Comparison of ENCODE assay signal across 7 cellular contexts in the genomic region with DNA sequence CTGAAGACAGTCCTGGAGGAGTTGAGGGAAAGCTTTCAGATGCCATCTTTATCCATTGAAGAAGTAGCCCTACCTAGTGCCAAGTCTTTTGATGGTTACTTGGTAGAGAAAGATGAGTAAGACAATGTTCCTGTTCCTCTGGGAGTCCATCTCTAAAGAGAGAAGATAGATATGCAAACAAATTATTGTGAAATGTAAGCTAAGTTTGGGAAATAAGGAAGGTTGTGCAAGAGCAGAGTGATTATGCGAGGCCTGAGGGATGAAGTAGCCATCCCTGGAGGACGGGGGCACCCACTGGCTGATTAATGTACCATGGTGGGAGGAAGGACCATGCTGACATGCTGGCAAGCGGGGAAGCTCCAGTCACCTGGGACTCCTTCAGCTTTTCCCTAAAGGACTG. TPM values are rescaled to one million over a fixed set of nuclear protein-coding genes. Genes with fewer than 3 reads are reported as not detected.
A peak's percentile ranks its signal among the peaks of the same experiment; 100 is the strongest.
DNase-seq lines count a peak whose midpoint lies in the region; ATAC-seq, FAIRE-seq and TF ChIP-seq lines count a peak whose summit lies in the region.

No MANE protein-coding gene starts in this region.

- CTCF ChIA-PET in HepG2 (lab: Yijun Ruan, JAX; ENCODE audit: low intra/inter-chr PET ratio, low total read pairs) = no interaction called here

- peak overlapping the region; percentile 72 for H3K27ac ChIP-seq in caudate nucleus (ENCODE audit: low read depth, low read length)
- no peak overlapping the region for H3K27ac ChIP-seq in HepG2 (ENCODE audit: extremely low read length, insufficient read depth, low read length)
- H3K27ac ChIP-seq in upper lobe of right lung = peak overlapping the region; percentile 47

- 72% methylated on average over 3 of the region's 3 CpGs for WGBS in HepG2 (ENCODE audit: low lambda C conversion rate)

- TF ChIP-seq RAD21 in HepG2 (CRISPR knock-in tag; IDR thresholded peaks at IDR 0.05) = no peak

- DNase-seq in NB4 (ENCODE audit: low read depth) (peak; percentile 64), caudate nucleus (lab: John Stamatoyannopoulos, UW) (no peak), HepG2 (ENCODE audit: low spot score) (peak; percentile 10), upper lobe of right lung (no peak)

- H3K4me3 ChIP-seq in NB4 (ENCODE audit: low read depth, low read length) (no peak overlapping the region), HepG2 (replicated peaks in 1 of 3; ENCODE audit: insufficient read depth in 1 of 3, low read depth in 2 of 3, low read length in 3 of 3) (no peak overlapping the region), upper lobe of right lung (no peak overlapping the region)

- no peak for TF ChIP-seq EP300 in HepG2 (IDR thresholded peaks at IDR 0.05; ENCODE audit: low read depth in 2 of 2, low read length in 2 of 2)
- TF ChIP-seq EP300 in HepG2 (CRISPR knock-in tag; IDR thresholded peaks at IDR 0.05; ENCODE audit: borderline replicate concordance) = no peak

- H3K27me3 ChIP-seq in HepG2 (ENCODE audit: control insufficient read depth in 1 of 2, insufficient read depth in 2 of 2, low read length in 2 of 2) (no peaks in the 10 kb centered on the region), upper lobe of right lung (no peaks in the 10 kb centered on the region)

- ATAC-seq in HepG2 = no peak
- ATAC-seq in upper lobe of right lung = peak; percentile 77
- ATAC-seq in HG03521 (IDR thresholded peaks at IDR 0.05; ENCODE audit: unreplicated experiment) = no peak
- ATAC-seq in GM19395 (IDR thresholded peaks at IDR 0.05; ENCODE audit: unreplicated experiment) = no peak
- no peak for ATAC-seq in GM19328 (IDR thresholded peaks at IDR 0.05; ENCODE audit: unreplicated experiment)

- H3K9ac ChIP-seq in HepG2 (ENCODE audit: insufficient read depth, low read depth, low read length) = no peak overlapping the region

- in situ Hi-C loops in HepG2 (cut with HindIII; ENCODE audit: extremely low pct_ligation_motif_present, low pct_unique_long_range_greater_than_20kb) = no loop called here

- H3K4me1 ChIP-seq in HepG2 (ENCODE audit: insufficient read depth, low read length) (no peaks in the 10 kb centered on the region), upper lobe of right lung (peaks cover 4% of the 10 kb centered on the region)

- no peaks in the 10 kb centered on the region for H3K79me2 ChIP-seq in HepG2 (ENCODE audit: insufficient read depth, low read length)

- intact Hi-C loops in HepG2 (cut with micrococcal nuclease; ENCODE audit: unreplicated experiment) (no loop called here), upper lobe of right lung (cut with DNase I) (no loop called here)

- no peaks in the 10 kb centered on the region for H4K20me1 ChIP-seq in HepG2 (ENCODE audit: insufficient read depth, low read length)

- no peak overlapping the region for H3K4me2 ChIP-seq in HepG2 (ENCODE audit: low read depth, low read length)

- H3K36me3 ChIP-seq in HepG2 (replicated peaks in 1 of 2; ENCODE audit: control insufficient read depth in 1 of 2, insufficient read depth in 2 of 2, low read length in 2 of 2) (no peaks in the 10 kb centered on the region), upper lobe of right lung (no peaks in the 10 kb centered on the region)

- H3K9me3 ChIP-seq in HepG2 (ENCODE audit: low read length) (no peaks in the 10 kb centered on the region), upper lobe of right lung (no peaks in the 10 kb centered on the region)

- POLR2A ChIA-PET in HepG2 (lab: Yijun Ruan, JAX) = no interaction called here

- TF ChIP-seq POLR2A in NB4 (IDR thresholded peaks at IDR 0.05; ENCODE audit: extremely low read depth, insufficient read length) (no peak), HepG2 (IDR thresholded peaks at IDR 0.05; ENCODE audit: insufficient read depth in 1 of 2, low read depth in 2 of 2, low read length in 2 of 2) (no peak)

- no TSS peak for BruUV-seq in HepG2 (replicated peaks; lab: Mats Ljungman, UMichigan)

- H2AFZ ChIP-seq in HepG2 (ENCODE audit: low read length) = no peak overlapping the region

- no peak for FAIRE-seq in HepG2 (lab: Jason Lieb, UNC)

- no peak for TF ChIP-seq CTCF in NB4 (IDR thresholded peaks at IDR 0.05; ENCODE audit: low read depth, low read length)
- no peak for TF ChIP-seq CTCF in HepG2 (CRISPR knock-in tag; IDR thresholded peaks at IDR 0.05)
- no peak for TF ChIP-seq CTCF in upper lobe of right lung (IDR thresholded peaks at IDR 0.05)

TF ChIP-seq in HepG2, 621 proteins besides CTCF, POLR2A, EP300 and RAD21:
- peak; percentile 55 for TF ChIP-seq CEBPG (CRISPR knock-in tag; IDR thresholded peaks at IDR 0.05)
- TF ChIP-seq ZNF879 (CRISPR knock-in tag; IDR thresholded peaks at IDR 0.05) = no peak
- TF ChIP-seq DNMT1 (CRISPR knock-in tag; IDR thresholded peaks at IDR 0.05) = no peak
- no peak for TF ChIP-seq ARNTL (CRISPR knock-in tag; IDR thresholded peaks at IDR 0.05)
- TF ChIP-seq ZSCAN9 (CRISPR knock-in tag; IDR thresholded peaks at IDR 0.05; ENCODE audit: borderline replicate concordance) = no peak
- peak; percentile 22; the same call in 1 of the 2 replicates for TF ChIP-seq FOXA3 (CRISPR knock-in tag; IDR thresholded peaks at IDR 0.05)
- no peak for TF ChIP-seq RBFOX2 (IDR thresholded peaks at IDR 0.05; ENCODE audit: low read depth, low read length)
- TF ChIP-seq SALL2 (CRISPR knock-in tag; IDR thresholded peaks at IDR 0.05) = no peak
- TF ChIP-seq ZFP37 (CRISPR knock-in tag; IDR thresholded peaks at IDR 0.05; ENCODE audit: borderline replicate concordance) = no peak
- no peak for TF ChIP-seq ZNF274 (CRISPR knock-in tag; IDR thresholded peaks at IDR 0.05)
- no peak for TF ChIP-seq ARNT2 (CRISPR knock-in tag; IDR thresholded peaks at IDR 0.05; ENCODE audit: low read depth)
- no peak for TF ChIP-seq ZEB1 (IDR thresholded peaks at IDR 0.05; ENCODE audit: insufficient replicate concordance, low read depth)
- peak; percentile 76 for TF ChIP-seq CEBPB (IDR thresholded peaks at IDR 0.05; ENCODE audit: borderline replicate concordance, low read depth, low read length)
- no peak for TF ChIP-seq RXRB (CRISPR knock-in tag; IDR thresholded peaks at IDR 0.05; ENCODE audit: borderline replicate concordance)
- TF ChIP-seq, protein P1, sequence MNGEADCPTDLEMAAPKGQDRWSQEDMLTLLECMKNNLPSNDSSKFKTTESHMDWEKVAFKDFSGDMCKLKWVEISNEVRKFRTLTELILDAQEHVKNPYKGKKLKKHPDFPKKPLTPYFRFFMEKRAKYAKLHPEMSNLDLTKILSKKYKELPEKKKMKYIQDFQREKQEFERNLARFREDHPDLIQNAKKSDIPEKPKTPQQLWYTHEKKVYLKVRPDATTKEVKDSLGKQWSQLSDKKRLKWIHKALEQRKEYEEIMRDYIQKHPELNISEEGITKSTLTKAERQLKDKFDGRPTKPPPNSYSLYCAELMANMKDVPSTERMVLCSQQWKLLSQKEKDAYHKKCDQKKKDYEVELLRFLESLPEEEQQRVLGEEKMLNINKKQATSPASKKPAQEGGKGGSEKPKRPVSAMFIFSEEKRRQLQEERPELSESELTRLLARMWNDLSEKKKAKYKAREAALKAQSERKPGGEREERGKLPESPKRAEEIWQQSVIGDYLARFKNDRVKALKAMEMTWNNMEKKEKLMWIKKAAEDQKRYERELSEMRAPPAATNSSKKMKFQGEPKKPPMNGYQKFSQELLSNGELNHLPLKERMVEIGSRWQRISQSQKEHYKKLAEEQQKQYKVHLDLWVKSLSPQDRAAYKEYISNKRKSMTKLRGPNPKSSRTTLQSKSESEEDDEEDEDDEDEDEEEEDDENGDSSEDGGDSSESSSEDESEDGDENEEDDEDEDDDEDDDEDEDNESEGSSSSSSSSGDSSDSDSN (CRISPR knock-in tag; IDR thresholded peaks at IDR 0.05) = no peak

RNA-seq across cellular contexts. Expression of a gene that starts 1.0 kb away (rescaled TPM):
- total RNA-seq in HepG2 (2016; rRNA removed; fragmentation: Illumina TruSeq; extraction: Trizol) (8.5 and 12.1 TPM in 2 replicates), upper lobe of right lung (21.8 TPM)
- total RNA-seq in HepG2 (2016; cell fraction: cytosol; rRNA removed; fragmentation: Illumina TruSeq; extraction: Trizol; ENCODE audit: low read depth) = 5.6 and 5.9 TPM in 2 replicates
- total RNA-seq in HepG2 (2016; cell fraction: insoluble cytoplasmic fraction; rRNA removed; fragmentation: Illumina TruSeq; extraction: Trizol) = 7.7 and 11.2 TPM in 2 replicates
- total RNA-seq in HepG2 (2016; cell fraction: membrane; rRNA removed; fragmentation: Illumina TruSeq; extraction: Trizol) = 6.9 TPM in 2 replicates
- total RNA-seq in HepG2 (2016; cell fraction: nucleus; rRNA removed; fragmentation: Illumina TruSeq; extraction: Trizol) = 16.8 and 19.4 TPM in 2 replicates
- polyA plus RNA-seq in HepG2 (2011; rRNA removed) = 29.0 and 32.7 TPM in 2 replicates
- 12.9 and 18.6 TPM in 2 replicates for polyA plus RNA-seq in HepG2 (2011; cell fraction: cytosol; rRNA removed)
- polyA plus RNA-seq in HepG2 (2011; cell fraction: nucleus; rRNA removed) = 57.8 and 94.9 TPM in 2 replicates
- 8.6 and 15.0 TPM in 2 replicates for polyA plus RNA-seq in HepG2 (2012)
- 2.9 and 4.0 TPM in 2 replicates for polyA plus RNA-seq in HepG2 (2016; cell fraction: cytosol; fragmentation: Illumina TruSeq; extraction: Trizol; ENCODE audit: low read depth)
- polyA plus RNA-seq in HepG2 (2016; cell fraction: insoluble cytoplasmic fraction; fragmentation: Illumina TruSeq; extraction: Trizol; ENCODE audit: low read depth) = 10.4 and 11.2 TPM in 2 replicates
- 5.0 and 5.4 TPM in 2 replicates for polyA plus RNA-seq in HepG2 (2016; cell fraction: membrane; fragmentation: Illumina TruSeq; extraction: Trizol; ENCODE audit: low read depth)
- 9.2 and 13.2 TPM in 2 replicates for polyA plus RNA-seq in HepG2 (2016; cell fraction: nucleus; fragmentation: Illumina TruSeq; extraction: Trizol; ENCODE audit: insufficient read depth, low read depth)
- 11.9 and 58.5 TPM in 2 replicates for polyA minus RNA-seq in HepG2 (2011; rRNA and poly(A)+ RNA removed; ENCODE audit: low replicate concordance)
- polyA minus RNA-seq in HepG2 (2011; cell fraction: cytosol; rRNA and poly(A)+ RNA removed) = 9.8 and 12.7 TPM in 2 replicates
- 102 and 146 TPM in 2 replicates for polyA minus RNA-seq in HepG2 (2011; cell fraction: nucleus; rRNA and poly(A)+ RNA removed)

Comparison
In these comparisons a context has a peak if more than half of its experiments do, and no peak if none do; other contexts are left out.
1. DNase-seq: peak in NB4 (single experiment) and HepG2 (single experiment); none in caudate nucleus (0 of 61) and upper lobe of right lung (single experiment).